In the genomic region with DNA sequence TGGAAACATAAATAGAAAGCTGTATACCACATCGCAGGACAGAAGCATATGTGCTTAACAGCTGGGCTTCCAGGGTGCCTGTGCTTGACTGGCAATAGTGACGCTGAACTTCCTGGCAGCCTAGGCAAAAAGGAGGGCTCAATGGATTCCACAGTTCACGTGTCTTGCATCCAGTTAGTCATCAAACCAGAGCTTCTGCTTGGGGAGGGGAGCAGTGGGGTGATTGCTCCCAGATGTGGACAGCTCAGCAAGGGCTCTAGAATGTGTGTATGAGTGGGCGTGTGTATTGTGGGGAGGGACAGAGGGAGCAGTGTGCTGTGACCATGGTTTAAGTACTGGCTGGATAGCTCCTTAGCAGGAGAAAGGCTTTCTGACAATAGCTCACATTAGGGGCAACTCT, we compare ENCODE assay signal across 16 cellular contexts. TPM values are rescaled to one million over a fixed set of nuclear protein-coding genes. Genes with fewer than 3 reads are reported as not detected.
DNase-seq lines count a peak whose midpoint lies in the region; ATAC-seq and TF ChIP-seq lines count a peak whose summit lies in the region.
"Had no signal": no experiment of that assay in that cellular context is flagged by ENCODE, and none has a peak within 500 bp of the region (broad histone marks: within the 10 kb centered on the region; RNA-seq: fewer than 3 reads in every experiment).

No MANE protein-coding gene starts in this region.

- peak in 3 of 4 donors; percentile 33 to 74 (median 49) for ATAC-seq in heart left ventricle
- ATAC-seq: stimulated activated naive CD8-positive, alpha-beta T cell treated with anti-CD3 and anti-CD28 coated beads, Interleukin-15, amount 100 ng/mL, for 72 hours had no signal

- no peaks in the 10 kb centered on the region for H3K36me3 ChIP-seq in heart left ventricle
- no peaks in the 10 kb centered on the region for H3K36me3 ChIP-seq in left ventricle myocardium inferior
- H3K36me3 ChIP-seq in uterus: no peaks in the 10 kb centered on the region

- H3K4me3 ChIP-seq in heart left ventricle (no peak overlapping the region), left ventricle myocardium inferior (no peak overlapping the region), uterus (no peak overlapping the region)

- H3K27ac ChIP-seq in heart left ventricle (no peak overlapping the region), left ventricle myocardium inferior (replicated peaks) (no peak overlapping the region), uterus (no peak overlapping the region)
- H3K27ac ChIP-seq: HL-60 had no signal

- TF ChIP-seq POLR2A in heart left ventricle (IDR thresholded peaks at IDR 0.05): no peak
- TF ChIP-seq POLR2A in uterus (IDR thresholded peaks at IDR 0.05): no peak

- H3K9me3 ChIP-seq in heart left ventricle: no peaks in the 10 kb centered on the region
- H3K9me3 ChIP-seq in left ventricle myocardium inferior (replicated peaks): no peaks in the 10 kb centered on the region
- no peaks in the 10 kb centered on the region for H3K9me3 ChIP-seq in uterus

- WGBS in heart left ventricle, 4 donors: 50 to 68% (median 61%) methylated on average over 4 of the region's 4 CpGs

- H3K27me3 ChIP-seq in heart left ventricle (peaks cover 0 to 15% (median 0%) of the 10 kb centered on the region in 9 donors), left ventricle myocardium inferior (ENCODE audit: low read depth) (peaks cover 9% of the 10 kb centered on the region), uterus (no peaks in the 10 kb centered on the region)

- peaks cover 0 to 10% (median under 1%) of the 10 kb centered on the region in 12 donors for H3K4me1 ChIP-seq in heart left ventricle
- H3K4me1 ChIP-seq in left ventricle myocardium inferior: peaks cover under 1% of the 10 kb centered on the region
- no peaks in the 10 kb centered on the region for H3K4me1 ChIP-seq in uterus

- DNase-seq in heart left ventricle: no peak
- no peak for DNase-seq in left ventricle myocardium inferior
- DNase-seq in SW480 (ENCODE audit: low spot score): peak; percentile 4
- DNase-seq in left kidney (ENCODE audit: low read depth, low spot score): peak; percentile 3
- peak; percentile 28 to 37 for DNase-seq in uterus
- DNase-seq in DMS53 treated with DMSO at 0.1 percent for 48 hours (lab: John Stamatoyannopoulos, UW; ENCODE audit: unreplicated experiment): no peak
- DNase-seq in stimulated activated CD4-positive, alpha-beta T cell treated with anti-CD3 and anti-CD28 coated beads, Interleukin-15, amount 100 ng/mL, for 24 hours: no peak
- DNase-seq in foreskin melanocyte: no peak
- DNase-seq: activated effector memory CD4-positive, alpha-beta T cell treated with Interleukin-2 at 50 U/mL for 16 hours; effector memory CD4-positive, alpha-beta T cell; kidney; stimulated activated naive CD8-positive, alpha-beta T cell treated with anti-CD3 and anti-CD28 coated beads, Interleukin-15, amount 100 ng/mL, for 72 hours had no signal

- TF ChIP-seq CTCF in heart left ventricle (IDR thresholded peaks at IDR 0.05) (no peak), left ventricle myocardium inferior (IDR thresholded peaks at IDR 0.05; ENCODE audit: borderline replicate concordance) (no peak), uterus (IDR thresholded peaks at IDR 0.05) (no peak)

- intact Hi-C loops in heart left ventricle (cut with DNase I): no loop called here
- intact Hi-C loops in left ventricle myocardium inferior (cut with micrococcal nuclease): no loop called here
- intact Hi-C loops in uterus (cut with DNase I; ENCODE audit: low total_unique reads): no loop called here

RNA-seq across cellular contexts. Expression of gene PRRG3, which starts 2.3 kb away (rescaled TPM):
- 1 to 10 TPM; 1.1 to 5.7 (median 1.9) TPM for total RNA-seq in heart left ventricle
- under 1 TPM; 0.61 to 0.67 TPM for polyA plus RNA-seq in heart left ventricle
- total RNA-seq in left ventricle myocardium inferior: 2.7 TPM
- total RNA-seq in uterus: 1 to 10 TPM in 2 of 4 donors, not detected in 2; 2.3 to 9.6 TPM
- total RNA-seq: A673, LHCN-M2, myocyte had no signal

RNA-seq across cellular contexts. Expression of gene FATE1, which starts 18.3 kb away (rescaled TPM):
- 1 to 10 TPM in 1 of 9 donors, under 1 TPM in 4, not detected in 4; 0.27 to 1.1 (median 0.37) TPM for total RNA-seq in heart left ventricle
- polyA plus RNA-seq in heart left ventricle: under 1 TPM; 0.50 to 0.53 TPM
- not detected for total RNA-seq in left ventricle myocardium inferior
- not detected for total RNA-seq in uterus
- total RNA-seq: kidney, LHCN-M2, myocyte had no signal

RNA-seq across cellular contexts. Expression of gene CNGA2, which starts 37.0 kb away (rescaled TPM):
- not detected for total RNA-seq in heart left ventricle
- not detected for polyA plus RNA-seq in heart left ventricle
- not detected for total RNA-seq in left ventricle myocardium inferior
- not detected for total RNA-seq in uterus
- total RNA-seq: A673, kidney, LHCN-M2, myocyte had no signal

Comparison
In these comparisons a context has a peak if more than half of its experiments do, and no peak if none do; other contexts are left out.
1. DNase-seq: peak in SW480 (single experiment), left kidney (single experiment) and uterus (2 of 2); none in heart left ventricle (0 of 5), left ventricle myocardium inferior (single experiment), DMS53 treated with DMSO at 0.1 percent for 48 hours (single experiment), stimulated activated CD4-positive, alpha-beta T cell treated with anti-CD3 and anti-CD28 coated beads, Interleukin-15, amount 100 ng/mL, for 24 hours (single experiment) and foreskin melanocyte (single experiment).